ENCODE assay signal across 15 cellular contexts in the genomic region with DNA sequence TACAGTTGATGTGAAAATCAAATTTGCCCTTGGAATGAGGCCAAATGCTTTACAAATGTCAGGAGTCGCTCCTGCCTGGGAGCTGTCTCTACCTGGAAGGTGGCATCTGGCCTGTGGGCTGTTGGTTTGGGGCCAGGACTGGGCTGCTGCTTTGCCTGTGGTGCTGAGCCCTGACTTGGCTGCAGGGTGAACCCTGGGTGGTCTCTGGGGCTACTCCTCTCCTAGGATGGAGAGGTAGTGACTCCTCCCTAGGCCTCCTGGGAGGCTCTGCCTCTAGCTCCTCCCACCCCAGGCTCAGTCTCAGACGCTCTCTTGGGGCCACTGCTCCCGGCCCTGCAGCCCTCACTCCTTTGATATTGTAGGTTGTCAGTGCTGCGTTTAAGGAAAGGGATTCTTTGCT. TPM values are rescaled to one million over a fixed set of nuclear protein-coding genes. Genes with fewer than 3 reads are reported as not detected.
"Had no signal": no experiment of that assay in that cellular context is flagged by ENCODE, and none has a peak within 500 bp of the region (broad histone marks: within the 10 kb centered on the region; RNA-seq: fewer than 3 reads in every experiment).

No MANE protein-coding gene starts in this region.

- H3K27me3 Mint-ChIP-seq: activated B cell treated with CpG ODN at 0.5 μM for 24 hours; naive thymus-derived CD4-positive, alpha-beta T cell had no signal

- H3K4me3 ChIP-seq: adrenal gland, colonic mucosa, right atrium auricular region, tibial artery had no signal

- H3K4me1 Mint-ChIP-seq: activated B cell treated with CpG ODN at 0.5 μM for 24 hours had no signal

- H3K36me3 ChIP-seq: adrenal gland, colonic mucosa, right atrium auricular region, tibial artery had no signal

- H3K9me3 ChIP-seq: adrenal gland, colonic mucosa, right atrium auricular region, tibial artery had no signal

- H3K27ac Mint-ChIP-seq: activated B cell treated with CpG ODN at 0.5 μM for 24 hours; T-helper 1 cell treated with Interleukin-12 subunit alpha and Interleukin-12 subunit beta and Interleukin-4 antibody, amounts not matched to agents 30 μg/mL and 1 μg/mL, for 36 hours had no signal

- H3K4me1 ChIP-seq: adrenal gland, colonic mucosa, foreskin keratinocyte, right atrium auricular region, tibial artery had no signal

- H3K27me3 ChIP-seq: colonic mucosa, foreskin keratinocyte, right atrium auricular region, tibial artery had no signal

- ATAC-seq: foreskin keratinocyte; naive thymus-derived CD4-positive, alpha-beta T cell had no signal

- H3K4me3 Mint-ChIP-seq: activated B cell treated with CpG ODN at 0.5 μM for 24 hours; T-helper 1 cell treated with Interleukin-12 subunit alpha and Interleukin-12 subunit beta and Interleukin-4 antibody, amounts not matched to agents 30 μg/mL and 1 μg/mL, for 36 hours had no signal

- H3K9me3 Mint-ChIP-seq: activated B cell treated with CpG ODN at 0.5 μM for 24 hours; naive thymus-derived CD4-positive, alpha-beta T cell; T-helper 1 cell treated with Interleukin-12 subunit alpha and Interleukin-12 subunit beta and Interleukin-4 antibody, amounts not matched to agents 30 μg/mL and 1 μg/mL, for 36 hours had no signal

- H3K27ac ChIP-seq: adrenal gland, colonic mucosa, foreskin keratinocyte, right atrium auricular region, tibial artery had no signal

- DNase-seq: activated B cell treated with CpG ODN at 0.5 μM for 24 hours; activated CD4-positive, alpha-beta T cell treated with anti-CD3 and anti-CD28 coated beads, Interleukin-2, amount 50 U/mL, for 4 hours; activated gamma-delta T cell treated with Interleukin-2 at 50 U/mL for 16 hours; activated T-cell treated with anti-CD3 and anti-CD28 coated beads, Interleukin-2, amount 50 U/mL, for 48 hours; adrenal gland; colonic mucosa; effector CD4-positive, alpha-beta T cell; foreskin keratinocyte; head of caudate nucleus; naive thymus-derived CD4-positive, alpha-beta T cell; small intestine; tibial artery had no signal

RNA-seq across cellular contexts. Expression of gene EFCAB8, which starts 47.5 kb away (rescaled TPM):
- total RNA-seq: cardiac septum, foreskin keratinocyte, right atrium auricular region had no signal
- polyA plus RNA-seq: foreskin keratinocyte had no signal
